Comparison of ENCODE assay signal across 29 cellular contexts in genomic region chr6:46863791-46864190, GRCh38. TPM values are rescaled to one million over a fixed set of nuclear protein-coding genes. Genes with fewer than 3 reads are reported as not detected.
"Had no signal": no experiment of that assay in that cellular context is flagged by ENCODE, and none has a peak within 500 bp of the region (broad histone marks: within the 10 kb centered on the region; RNA-seq: fewer than 3 reads in every experiment).

No MANE protein-coding gene starts in this region.

- H2AFZ ChIP-seq: neural progenitor cell, parathyroid adenoma had no signal

- H3K36me3 Mint-ChIP-seq: natural killer cell; neural progenitor cell; stimulated activated effector memory CD8-positive, alpha-beta T cell treated with anti-CD3 and anti-CD28 coated beads, Interleukin-12 subunit alpha, Interleukin-12 subunit beta, amount 100 ng/mL, for 72 hours; stimulated activated naive B cell treated with anti-CD40 and anti-IgM and Interleukin-4, amounts not matched to agents 10 μg/mL and 1 μg/mL and 100 μg/mL, for 72 hours had no signal

- H3K4me1 ChIP-seq: neural progenitor cell, psoas muscle, right lobe of liver, sigmoid colon, stomach, thyroid gland, tibial nerve, upper lobe of right lung, uterus had no signal

- H3K36me3 ChIP-seq: neural progenitor cell, ovary, right lobe of liver, sigmoid colon, stomach, thoracic aorta, tibial nerve, uterus had no signal

- H3K9me3 Mint-ChIP-seq: natural killer cell; nephron; neural progenitor cell; stimulated activated effector memory CD8-positive, alpha-beta T cell treated with anti-CD3 and anti-CD28 coated beads, Interleukin-12 subunit alpha, Interleukin-12 subunit beta, amount 100 ng/mL, for 72 hours; stimulated activated naive CD8-positive, alpha-beta T cell treated with anti-CD3 and anti-CD28 coated beads, Interleukin-15, Interleukin-2, amounts not matched to agents 100 ng/mL and 50 ng/mL, for 24 hours had no signal

- H3K4me2 ChIP-seq: neural progenitor cell had no signal

- H3K9me3 ChIP-seq: ovary, psoas muscle, right lobe of liver, sigmoid colon, stomach, thoracic aorta, thyroid gland, tibial nerve, upper lobe of right lung, uterus had no signal

- ATAC-seq: natural killer cell; psoas muscle; right cardiac atrium; right lobe of liver; stimulated activated effector memory CD8-positive, alpha-beta T cell treated with anti-CD3 and anti-CD28 coated beads, Interleukin-12 subunit alpha, Interleukin-12 subunit beta, amount 100 ng/mL, for 72 hours; upper lobe of right lung had no signal

- H3K79me2 ChIP-seq: parathyroid adenoma had no signal

- DNase-seq: natural killer cell; occipital lobe; ovary; posterior cingulate gyrus; psoas muscle; right cardiac atrium; right lobe of liver; sigmoid colon; small intestine; stimulated activated CD4-positive, alpha-beta T cell treated with anti-CD3 and anti-CD28 coated beads, Interleukin-15, amount 100 ng/mL, for 24 hours; stimulated activated CD4-positive, alpha-beta T cell treated with anti-CD3 and anti-CD28 coated beads, Interleukin-2, amount 100 ng/mL, for 24 hours; stimulated activated CD4-positive, alpha-beta T cell treated with anti-CD3 and anti-CD28 coated beads, Interleukin-2, amount 100 ng/mL, for 48 hours; stimulated activated CD4-positive, alpha-beta T cell treated with anti-CD3 and anti-CD28 coated beads, Interleukin-4, amount 100 ng/mL, for 24 hours; stimulated activated naive B cell treated with anti-CD40 and anti-IgM and Interleukin-4, amounts not matched to agents 10 μg/mL and 1 μg/mL and 100 μg/mL, for 72 hours; stimulated activated naive CD4-positive, alpha-beta T cell treated with Interleukin-2 at 50 U/mL for 16 hours; stomach; thyroid gland; trophoblast cell; upper lobe of right lung; uterus had no signal

- H3K4me3 ChIP-seq: neural progenitor cell, ovary, psoas muscle, right lobe of liver, sigmoid colon, stomach, thoracic aorta, thyroid gland, tibial nerve, upper lobe of right lung, uterus had no signal

- H3K4me3 Mint-ChIP-seq: natural killer cell; nephron; neural progenitor cell; stimulated activated effector memory CD8-positive, alpha-beta T cell treated with anti-CD3 and anti-CD28 coated beads, Interleukin-12 subunit alpha, Interleukin-12 subunit beta, amount 100 ng/mL, for 72 hours; stimulated activated naive B cell treated with anti-CD40 and anti-IgM and Interleukin-4, amounts not matched to agents 10 μg/mL and 1 μg/mL and 100 μg/mL, for 72 hours; stimulated activated naive CD8-positive, alpha-beta T cell treated with anti-CD3 and anti-CD28 coated beads, Interleukin-15, Interleukin-2, amounts not matched to agents 100 ng/mL and 50 ng/mL, for 24 hours had no signal

- H3K9ac ChIP-seq: neural progenitor cell, parathyroid adenoma had no signal

- H3K27ac ChIP-seq: neural progenitor cell, ovary, parathyroid adenoma, psoas muscle, right lobe of liver, sigmoid colon, stomach, thoracic aorta, thyroid gland, tibial nerve, upper lobe of right lung, uterus had no signal

- FAIRE-seq: small intestine had no signal

- H3K4me1 Mint-ChIP-seq: natural killer cell; nephron; neural progenitor cell; stimulated activated effector memory CD8-positive, alpha-beta T cell treated with anti-CD3 and anti-CD28 coated beads, Interleukin-12 subunit alpha, Interleukin-12 subunit beta, amount 100 ng/mL, for 72 hours; stimulated activated naive B cell treated with anti-CD40 and anti-IgM and Interleukin-4, amounts not matched to agents 10 μg/mL and 1 μg/mL and 100 μg/mL, for 72 hours had no signal

- H3K27me3 ChIP-seq: neural progenitor cell, ovary, right lobe of liver, stomach, thyroid gland, tibial nerve, upper lobe of right lung, uterus had no signal

- H3K27ac Mint-ChIP-seq: natural killer cell; nephron; neural progenitor cell; progenitor cell of endocrine pancreas; stimulated activated effector memory CD8-positive, alpha-beta T cell treated with anti-CD3 and anti-CD28 coated beads, Interleukin-12 subunit alpha, Interleukin-12 subunit beta, amount 100 ng/mL, for 72 hours; stimulated activated naive B cell treated with anti-CD40 and anti-IgM and Interleukin-4, amounts not matched to agents 10 μg/mL and 1 μg/mL and 100 μg/mL, for 72 hours; stimulated activated naive CD8-positive, alpha-beta T cell treated with anti-CD3 and anti-CD28 coated beads, Interleukin-15, Interleukin-2, amounts not matched to agents 100 ng/mL and 50 ng/mL, for 24 hours had no signal

RNA-seq across cellular contexts. Expression of gene ADGRF5, which starts 57.9 kb away (rescaled TPM):
- total RNA-seq: natural killer cell, progenitor cell of endocrine pancreas had no signal
- polyA plus RNA-seq: neural cell had no signal
